15 cellular contexts compared by ENCODE assay signal in the genomic region with DNA sequence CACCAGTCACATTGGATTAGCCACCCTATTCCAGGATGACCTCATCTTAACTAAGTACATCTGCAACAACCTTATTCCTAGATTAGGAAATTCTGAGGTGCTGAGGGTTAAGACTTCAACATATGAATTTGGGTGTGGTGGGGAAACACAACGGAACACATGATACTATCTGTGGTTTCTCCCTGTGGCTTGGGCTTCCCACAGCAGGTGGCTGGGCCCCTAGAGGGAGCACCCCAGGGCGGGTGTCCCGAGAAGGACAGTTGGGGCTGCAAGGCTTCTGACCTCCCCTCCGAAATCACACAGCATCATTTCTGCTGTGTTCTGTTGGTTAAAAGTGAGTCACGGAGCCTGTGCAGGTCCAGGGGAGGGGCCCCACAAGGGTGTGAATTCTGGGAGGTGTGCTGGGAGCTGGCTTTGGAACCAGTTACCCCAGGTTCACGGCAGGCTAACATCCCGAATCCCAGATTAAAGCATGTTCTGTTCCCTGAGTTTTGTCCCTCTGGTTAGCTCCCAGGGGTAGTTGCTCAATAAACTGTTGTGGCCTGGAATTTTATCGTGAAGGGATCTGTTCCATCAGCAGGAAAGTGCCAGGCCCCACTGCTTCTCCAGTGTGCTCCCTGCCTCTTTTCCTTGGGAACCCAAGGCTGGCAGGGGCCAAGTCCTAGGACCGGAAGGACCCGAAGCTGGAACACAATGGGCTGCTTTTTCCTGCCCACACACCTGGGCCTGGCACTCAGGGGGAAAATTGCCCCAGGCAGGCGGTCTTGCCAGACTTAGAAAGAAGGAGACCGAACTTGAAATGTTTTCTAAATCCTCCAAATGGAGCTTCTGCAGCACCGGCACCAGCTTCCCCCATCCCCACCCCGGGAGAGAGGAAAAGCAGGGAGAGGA.
DNase-seq lines count a peak whose midpoint lies in the region; ATAC-seq and TF ChIP-seq lines count a peak whose summit lies in the region.
"Had no signal": no experiment of that assay in that cellular context is flagged by ENCODE, and none has a peak within 500 bp of the region (broad histone marks: within the 10 kb centered on the region; RNA-seq: fewer than 3 reads in every experiment).

No MANE protein-coding gene starts in this region.

- peak overlapping the region; percentile 77 for H2BK12ac ChIP-seq in trophoblast cell (ENCODE audit: low read length)

- peak overlapping the region; percentile 17 for H3K14ac ChIP-seq in trophoblast cell (ENCODE audit: low read length)

- no peak overlapping the region for H2AK5ac ChIP-seq in trophoblast cell (ENCODE audit: low read length)

- H3K23ac ChIP-seq in trophoblast cell (ENCODE audit: low read length), result no peak overlapping the region

- no peak overlapping the region for H3K9ac ChIP-seq in Loucy (ENCODE audit: low read depth, low read length, poor library complexity, severe bottlenecking)
- no peak overlapping the region for H3K9ac ChIP-seq in trophoblast cell (ENCODE audit: low read length)

- H2BK5ac ChIP-seq in trophoblast cell (ENCODE audit: low read depth, low read length, poor library complexity), result peak overlapping the region; percentile 9

- H4K8ac ChIP-seq in trophoblast cell (ENCODE audit: low read depth, low read length), result peak overlapping the region; percentile 5

- H2AFZ ChIP-seq in Loucy (ENCODE audit: low read length) (no peak overlapping the region), trophoblast cell (ENCODE audit: insufficient read depth, low read length, poor library complexity) (no peak overlapping the region)

- H3K4me3 ChIP-seq in Loucy (ENCODE audit: low read length, poor library complexity, severe bottlenecking) (no peak overlapping the region), trophoblast cell (ENCODE audit: low read depth, low read length) (no peak overlapping the region)
- H3K4me3 ChIP-seq: heart left ventricle, thoracic aorta had no signal

- peak overlapping the region; percentile 26 for H3K4me2 ChIP-seq in Loucy (ENCODE audit: low read depth, low read length, poor library complexity, severe bottlenecking)
- peak overlapping the region; percentile 25 for H3K4me2 ChIP-seq in trophoblast cell (ENCODE audit: low read length)

- H2BK120ac ChIP-seq in trophoblast cell (ENCODE audit: insufficient read depth, low read length, poor library complexity), result peak overlapping the region; percentile 49

- peaks cover 8% of the 10 kb centered on the region for H3K4me1 ChIP-seq in Loucy (ENCODE audit: insufficient read depth, low read length, poor library complexity, severe bottlenecking)
- H3K4me1 ChIP-seq in trophoblast cell (ENCODE audit: control insufficient read depth in 1 of 2, insufficient read depth in 2 of 2, low read length in 2 of 2), result peaks cover 12 to 20% of the 10 kb centered on the region in 2 experiments
- H3K4me1 ChIP-seq: heart left ventricle had no signal

- H4K20me1 ChIP-seq in Loucy (ENCODE audit: insufficient read depth, low read length, poor library complexity, severe bottlenecking), result no peaks in the 10 kb centered on the region

- peak overlapping the region; percentile 27 for H3K18ac ChIP-seq in trophoblast cell (ENCODE audit: low read length)

- no peak for ATAC-seq in GM18517 (IDR thresholded peaks at IDR 0.05; ENCODE audit: unreplicated experiment)
- ATAC-seq: heart left ventricle had no signal

- DNase-seq in ELR (ENCODE audit: low read depth) (peak; percentile 18), dermis blood vessel endothelial cell (peak; percentile 11), trophoblast cell (peak; percentile 21 to 67), NCI-H524 treated with DMSO at 0.1 percent for 48 hours (lab: John Stamatoyannopoulos, UW) (no peak)
- no peak for DNase-seq in activated T-cell treated with anti-CD3 and anti-CD28 coated beads, Interleukin-2, amount 50 U/mL, for 1 hour
- DNase-seq: activated CD4-positive, CD25-positive, alpha-beta regulatory T cell treated with anti-CD3 and anti-CD28 coated beads, Interleukin-2, amount 50 U/mL, for 72 hours; activated T-cell treated with anti-CD3 and anti-CD28 coated beads, Interleukin-2, amount 50 U/mL, for 48 hours; CD4-positive, alpha-beta T cell; heart left ventricle; NCI-H446 treated with DMSO at 0.1 percent for 48 hours; SW 1271 had no signal

- H3K36me3 ChIP-seq in Loucy (ENCODE audit: insufficient read depth, low read length), result no peaks in the 10 kb centered on the region
- H3K36me3 ChIP-seq in trophoblast cell (ENCODE audit: control insufficient read depth in 1 of 2, insufficient read depth in 2 of 2, low read length in 2 of 2), result no peaks in the 10 kb centered on the region
- H3K36me3 ChIP-seq: heart left ventricle, thoracic aorta had no signal

- peaks cover 9% of the 10 kb centered on the region for H3K79me1 ChIP-seq in trophoblast cell (ENCODE audit: low read length)

- no peak overlapping the region for H3K4ac ChIP-seq in trophoblast cell (ENCODE audit: low read depth, low read length)

- no peaks in the 10 kb centered on the region for H3K9me2 ChIP-seq in Loucy (replicated peaks; ENCODE audit: low read depth, low read length)

- peak overlapping the region; percentile 45 for H3K27ac ChIP-seq in trophoblast cell (ENCODE audit: low read depth, low read length)
- H3K27ac ChIP-seq: epithelial cell of prostate, heart left ventricle, thoracic aorta had no signal

- H3F3A ChIP-seq in Loucy (ENCODE audit: low read depth), result no peaks in the 10 kb centered on the region

- WGBS in trophoblast cell (ENCODE audit: extremely low coverage, insufficient coverage, insufficient read length), result no CpG with 5 or more reads among the region's 14 CpGs

- H4K12ac ChIP-seq in trophoblast cell (ENCODE audit: low read depth, low read length), result no peak overlapping the region

- H3K79me2 ChIP-seq in Loucy (ENCODE audit: insufficient read depth, low read length), result no peaks in the 10 kb centered on the region
- H3K79me2 ChIP-seq in trophoblast cell (ENCODE audit: control insufficient read depth, insufficient read depth, low read length, poor library complexity), result no peaks in the 10 kb centered on the region

- H3K9me3 ChIP-seq in Loucy (ENCODE audit: insufficient read depth, low read depth, low read length) (no peaks in the 10 kb centered on the region), trophoblast cell (ENCODE audit: insufficient read depth, low read depth, low read length) (peaks cover 2% of the 10 kb centered on the region)
- H3K9me3 ChIP-seq: thoracic aorta had no signal

- H4K91ac ChIP-seq in trophoblast cell (ENCODE audit: low read depth, low read length), result peak overlapping the region; percentile 17

- H3K27me3 ChIP-seq in Loucy (ENCODE audit: insufficient read depth, low read length, poor library complexity, severe bottlenecking) (peaks cover 21% of the 10 kb centered on the region), trophoblast cell (ENCODE audit: insufficient read depth, low read length) (no peaks in the 10 kb centered on the region)

- no peak for TF ChIP-seq CTCF in Loucy (conservative IDR thresholded peaks at IDR 0.05; ENCODE audit: low read length)

Comparison
In these comparisons a context has a peak if more than half of its experiments do, and no peak if none do; other contexts are left out.
1. DNase-seq: peak in ELR (single experiment), dermis blood vessel endothelial cell (single experiment) and trophoblast cell (2 of 2); none in activated T-cell treated with anti-CD3 and anti-CD28 coated beads, Interleukin-2, amount 50 U/mL, for 1 hour (single experiment) and NCI-H524 treated with DMSO at 0.1 percent for 48 hours (single experiment).